ENCODE assay signal across 9 cellular contexts in genomic region chr2:48114256-48114655, GRCh38.
DNase-seq lines count a peak whose midpoint lies in the region; ATAC-seq and TF ChIP-seq lines count a peak whose summit lies in the region.
"Had no signal": no experiment of that assay in that cellular context is flagged by ENCODE, and none has a peak within 500 bp of the region (broad histone marks: within the 10 kb centered on the region; RNA-seq: fewer than 3 reads in every experiment).

No MANE protein-coding gene starts in this region.

- H3K27ac ChIP-seq in RWPE2 (ENCODE audit: poor library complexity, severe bottlenecking) (peak overlapping the region; percentile 96), left lung (peak overlapping the region in 1 of 2 donors; percentile 97)

- H3K4me3 Mint-ChIP-seq in Calu3 (ENCODE audit: low read depth, unreplicated experiment): no peak overlapping the region

- H3K36me3 Mint-ChIP-seq in Calu3 (ENCODE audit: insufficient read depth, unreplicated experiment): peaks cover 34% of the 10 kb centered on the region
- H3K36me3 Mint-ChIP-seq: brain had no signal

- H3K27me3 ChIP-seq in RWPE2 (ENCODE audit: insufficient read depth, poor library complexity, severe bottlenecking) (no peaks in the 10 kb centered on the region), HAP-1 (ENCODE audit: low read depth) (no peaks in the 10 kb centered on the region), left lung (no peaks in the 10 kb centered on the region)

- ATAC-seq in RWPE2 (ENCODE audit: low read depth) (peak; percentile 19; the same call in 2 of the 3 replicates), left lung (no peak)

- H3K9me3 Mint-ChIP-seq in Calu3 (ENCODE audit: low read depth, unreplicated experiment): no peaks in the 10 kb centered on the region
- H3K9me3 Mint-ChIP-seq: brain had no signal

- intact Hi-C loops in Calu3 (cut with micrococcal nuclease; ENCODE audit: unreplicated experiment) (no loop called here), left lung (cut with DNase I) (no loop called here)

- no peak for TF ChIP-seq CTCF in Calu3 (IDR thresholded peaks at IDR 0.05; ENCODE audit: unreplicated experiment)
- no peak for TF ChIP-seq CTCF in HFF-Myc (IDR thresholded peaks at IDR 0.05; ENCODE audit: low read depth, low read length, missing control alignments)
- TF ChIP-seq CTCF in RWPE2 (IDR thresholded peaks at IDR 0.05; ENCODE audit: poor library complexity, severe bottlenecking): no peak
- TF ChIP-seq CTCF in left lung (IDR thresholded peaks at IDR 0.05): no peak

- no peaks in the 10 kb centered on the region for H3K27me3 Mint-ChIP-seq in Calu3 (ENCODE audit: unreplicated experiment)

- CTCF ChIA-PET in Calu3 (lab: Charles Lee): no interaction called here

- in situ Hi-C loops in HAP-1 (cut with MboI; ENCODE audit: low sequenced_read_pairs): no loop called here

- peaks cover 30% of the 10 kb centered on the region for H3K4me1 ChIP-seq in RWPE2 (ENCODE audit: insufficient read depth, poor library complexity, severe bottlenecking)
- peaks cover 5% of the 10 kb centered on the region for H3K4me1 ChIP-seq in HAP-1
- H3K4me1 ChIP-seq in left lung: peaks cover 0 to 47% of the 10 kb centered on the region in 2 donors

- H3K27ac Mint-ChIP-seq in Calu3 (ENCODE audit: unreplicated experiment): peak overlapping the region; percentile 95

- H3K9me3 ChIP-seq in RWPE2 (ENCODE audit: severe bottlenecking) (no peaks in the 10 kb centered on the region), HAP-1 (peaks cover 3% of the 10 kb centered on the region; the same call in 1 of the 2 replicates), left lung (no peaks in the 10 kb centered on the region)

- H3K4me3 ChIP-seq in HFF-Myc (replicated peaks; ENCODE audit: low read depth, low read length): no peak overlapping the region
- no peak overlapping the region for H3K4me3 ChIP-seq in RWPE2 (ENCODE audit: severe bottlenecking)
- no peak overlapping the region for H3K4me3 ChIP-seq in HAP-1
- H3K4me3 ChIP-seq in left lung: no peak overlapping the region

- no TSS peak for BruUV-seq in Calu3 (replicated peaks; lab: Mats Ljungman, UMichigan)

- H3K4me1 Mint-ChIP-seq in Calu3 (ENCODE audit: low read depth, unreplicated experiment): peaks cover 40% of the 10 kb centered on the region

- H3K36me3 ChIP-seq in RWPE2 (ENCODE audit: low read depth) (no peaks in the 10 kb centered on the region), HAP-1 (replicated peaks) (no peaks in the 10 kb centered on the region), left lung (no peaks in the 10 kb centered on the region)

- DNase-seq in Calu3 (peak; percentile 78), HFF-Myc (ENCODE audit: extremely low read depth, low read depth) (peak; percentile 29), RWPE2 (ENCODE audit: low spot score) (peak; percentile 67), HAP-1 (ENCODE audit: low spot score in 2 of 2) (no peak), NCI-H524 treated with DMSO at 0.1 percent for 48 hours (lab: John Stamatoyannopoulos, UW) (no peak), left lung (no peak)
- peak; percentile 13 for DNase-seq in central memory CD4-positive, alpha-beta T cell
- DNase-seq in stimulated activated CD8-positive, alpha-beta memory T cell treated with anti-CD3 and anti-CD28 coated beads, Interleukin-7, amount 100 ng/mL, for 4 hours (ENCODE audit: low read depth in 2 of 2): peak; percentile 47 to 61

Comparison
In these comparisons a context has a peak if more than half of its experiments do, and no peak if none do; other contexts are left out.
1. DNase-seq: peak in Calu3 (single experiment), HFF-Myc (single experiment), RWPE2 (single experiment), central memory CD4-positive, alpha-beta T cell (single experiment) and stimulated activated CD8-positive, alpha-beta memory T cell treated with anti-CD3 and anti-CD28 coated beads, Interleukin-7, amount 100 ng/mL, for 4 hours (2 of 2); none in HAP-1 (0 of 2), NCI-H524 treated with DMSO at 0.1 percent for 48 hours (single experiment) and left lung (0 of 2).